ENCODE assay signal across 10 cellular contexts in the genomic region with DNA sequence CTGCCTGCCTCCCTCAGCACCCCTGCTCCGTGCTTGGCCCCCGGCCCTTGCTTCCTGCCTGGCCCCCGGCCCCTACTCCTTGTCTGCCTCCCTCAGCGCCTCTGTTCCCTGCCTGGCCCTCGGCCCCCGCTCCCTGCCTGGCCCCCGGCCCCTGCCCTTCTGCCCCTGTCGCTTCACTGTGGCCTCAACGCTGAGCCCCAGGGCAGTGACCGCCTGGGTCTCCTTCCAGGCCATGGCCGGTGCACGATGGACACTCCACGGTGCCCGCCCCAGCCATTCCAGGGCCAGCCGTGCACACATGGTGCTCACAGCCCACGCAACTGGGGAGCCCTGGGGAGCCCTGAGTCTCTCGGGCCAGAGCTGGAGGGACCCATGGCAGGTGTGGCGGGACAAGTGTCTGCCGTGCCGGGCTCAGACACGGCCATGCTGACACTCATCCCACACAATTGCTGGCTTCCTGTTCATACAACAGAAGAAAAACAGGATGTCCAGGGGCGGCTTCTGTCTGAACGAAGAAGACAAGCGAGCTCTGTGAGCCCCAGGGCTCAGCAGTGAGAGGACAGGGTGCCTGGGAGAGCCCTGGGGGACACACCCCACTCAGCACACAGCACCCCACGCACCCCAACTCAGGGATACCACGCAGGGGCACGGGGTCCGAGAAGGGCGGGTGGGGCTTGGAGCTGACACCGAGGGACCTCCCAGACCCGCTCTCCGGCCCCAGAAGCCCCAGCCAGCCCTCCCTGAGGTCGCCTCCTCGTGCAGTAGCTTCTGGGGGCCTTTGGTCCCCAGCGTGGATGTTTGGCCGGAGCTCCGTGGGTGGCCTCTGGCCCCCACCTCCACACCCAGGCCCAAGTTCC. TPM values are rescaled to one million over a fixed set of nuclear protein-coding genes. Genes with fewer than 3 reads are reported as not detected.
DNase-seq lines count a peak whose midpoint lies in the region; ATAC-seq and TF ChIP-seq lines count a peak whose summit lies in the region.
"Had no signal": no experiment of that assay in that cellular context is flagged by ENCODE, and none has a peak within 500 bp of the region (broad histone marks: within the 10 kb centered on the region; RNA-seq: fewer than 3 reads in every experiment).

No MANE protein-coding gene starts in this region.

- TF ChIP-seq POLR2A in testis (IDR thresholded peaks at IDR 0.05), result no peak

- H3K4me3 Mint-ChIP-seq in activated CD8-positive, alpha-beta memory T cell treated with anti-CD3 and anti-CD28 coated beads, Interleukin-2, amount 10 ng/mL, durations not matched to agents 7 days and 5 days, result no peak overlapping the region
- H3K4me3 Mint-ChIP-seq in activated naive CD4-positive, alpha-beta T cell treated with anti-CD3 and anti-CD28 coated beads, Interleukin-2, amount 50 U/mL, for 24 hours, result peak overlapping the region; percentile 49
- H3K4me3 Mint-ChIP-seq: nephron had no signal

- peak overlapping the region; percentile 28 for H3K27ac Mint-ChIP-seq in activated CD8-positive, alpha-beta memory T cell treated with anti-CD3 and anti-CD28 coated beads, Interleukin-2, amount 10 ng/mL, durations not matched to agents 7 days and 5 days
- peak overlapping the region; percentile 89 for H3K27ac Mint-ChIP-seq in activated naive CD4-positive, alpha-beta T cell treated with anti-CD3 and anti-CD28 coated beads, Interleukin-2, amount 50 U/mL, for 24 hours
- H3K27ac Mint-ChIP-seq: nephron had no signal

- H3K27ac ChIP-seq in lower lobe of right lung, result peak overlapping the region; percentile 81
- H3K27ac ChIP-seq in testis, result peak overlapping the region; percentile 28 to 50
- no peak overlapping the region for H3K27ac ChIP-seq in SJCRH30
- H3K27ac ChIP-seq: A549 had no signal

- H3K36me3 ChIP-seq in lower lobe of right lung, result no peaks in the 10 kb centered on the region
- no peaks in the 10 kb centered on the region for H3K36me3 ChIP-seq in testis (ENCODE audit: low read depth, missing control alignments)
- H3K36me3 ChIP-seq in SJCRH30, result no peaks in the 10 kb centered on the region

- H3K36me3 Mint-ChIP-seq in activated CD8-positive, alpha-beta memory T cell treated with anti-CD3 and anti-CD28 coated beads, Interleukin-2, amount 10 ng/mL, durations not matched to agents 7 days and 5 days, result no peaks in the 10 kb centered on the region
- H3K36me3 Mint-ChIP-seq in activated naive CD4-positive, alpha-beta T cell treated with anti-CD3 and anti-CD28 coated beads, Interleukin-2, amount 50 U/mL, for 24 hours, result no peaks in the 10 kb centered on the region

- intact Hi-C loops in lower lobe of right lung (cut with DNase I), result no loop called here
- intact Hi-C loops in testis (cut with DNase I; ENCODE audit: low total_unique reads), result no loop called here

- no peaks in the 10 kb centered on the region for H3K9me3 Mint-ChIP-seq in activated CD8-positive, alpha-beta memory T cell treated with anti-CD3 and anti-CD28 coated beads, Interleukin-2, amount 10 ng/mL, durations not matched to agents 7 days and 5 days (ENCODE audit: low read depth)
- H3K9me3 Mint-ChIP-seq in activated naive CD4-positive, alpha-beta T cell treated with anti-CD3 and anti-CD28 coated beads, Interleukin-2, amount 50 U/mL, for 24 hours, result no peaks in the 10 kb centered on the region
- H3K9me3 Mint-ChIP-seq: nephron had no signal

- TF ChIP-seq CTCF in lower lobe of right lung (IDR thresholded peaks at IDR 0.05), result no peak
- TF ChIP-seq CTCF in testis (IDR thresholded peaks at IDR 0.05), result no peak

- peaks cover 32% of the 10 kb centered on the region for H3K4me1 ChIP-seq in lower lobe of right lung
- peaks cover 22% of the 10 kb centered on the region for H3K4me1 ChIP-seq in testis
- H3K4me1 ChIP-seq in SJCRH30, result peaks cover 19% of the 10 kb centered on the region
- H3K4me1 ChIP-seq: A549 had no signal

- peaks cover 9% of the 10 kb centered on the region for H3K4me1 Mint-ChIP-seq in activated CD8-positive, alpha-beta memory T cell treated with anti-CD3 and anti-CD28 coated beads, Interleukin-2, amount 10 ng/mL, durations not matched to agents 7 days and 5 days
- peaks cover 10% of the 10 kb centered on the region for H3K4me1 Mint-ChIP-seq in activated naive CD4-positive, alpha-beta T cell treated with anti-CD3 and anti-CD28 coated beads, Interleukin-2, amount 50 U/mL, for 24 hours

- DNase-seq in activated CD8-positive, alpha-beta memory T cell treated with anti-CD3 and anti-CD28 coated beads, Interleukin-2, amount 10 ng/mL, durations not matched to agents 7 days and 5 days, result peak; percentile 51
- no peak for DNase-seq in activated CD8-positive, alpha-beta memory T cell treated with anti-CD3 and anti-CD28 coated beads, Interleukin-2, amount 50 U/mL, for 48 hours
- DNase-seq in lower lobe of right lung (no peak), testis (no peak), SHP77 treated with DMSO at 0.1 percent for 48 hours (lab: John Stamatoyannopoulos, UW) (no peak), DMS53 (lab: John Stamatoyannopoulos, UW) (no peak), SJCRH30 (no peak)

- no peak overlapping the region for H3K4me3 ChIP-seq in lower lobe of right lung
- no peak overlapping the region for H3K4me3 ChIP-seq in testis
- H3K4me3 ChIP-seq in SJCRH30, result no peak overlapping the region
- H3K4me3 ChIP-seq: A549 had no signal

- CTCF ChIA-PET in activated CD8-positive, alpha-beta memory T cell treated with anti-CD3 and anti-CD28 coated beads, Interleukin-2, amount 10 ng/mL, durations not matched to agents 7 days and 5 days (lab: Charles Lee), result interaction anchor here (0.8 kb wide), 1 partner anchor 36 kb away, joined by 3 read pairs; a partner anchor contains a TSS

- H3K27me3 ChIP-seq in lower lobe of right lung (ENCODE audit: low read depth), result no peaks in the 10 kb centered on the region
- H3K27me3 ChIP-seq in testis, result no peaks in the 10 kb centered on the region
- H3K27me3 ChIP-seq in SJCRH30, result peaks cover 25% of the 10 kb centered on the region; the same call in 1 of the 2 replicates

- H3K27me3 Mint-ChIP-seq in activated CD8-positive, alpha-beta memory T cell treated with anti-CD3 and anti-CD28 coated beads, Interleukin-2, amount 10 ng/mL, durations not matched to agents 7 days and 5 days, result no peaks in the 10 kb centered on the region
- no peaks in the 10 kb centered on the region for H3K27me3 Mint-ChIP-seq in activated naive CD4-positive, alpha-beta T cell treated with anti-CD3 and anti-CD28 coated beads, Interleukin-2, amount 50 U/mL, for 24 hours

- WGBS in testis, 2 donors, result 60 to 74% methylated on average over 26 to 32 of the region's 37 CpGs

- peak; percentile 60 for ATAC-seq in activated CD8-positive, alpha-beta memory T cell treated with anti-CD3 and anti-CD28 coated beads, Interleukin-2, amount 10 ng/mL, durations not matched to agents 7 days and 5 days
- no peak for ATAC-seq in lower lobe of right lung
- ATAC-seq: A549 had no signal

- H3K9me3 ChIP-seq in lower lobe of right lung, result no peaks in the 10 kb centered on the region
- no peaks in the 10 kb centered on the region for H3K9me3 ChIP-seq in testis
- no peaks in the 10 kb centered on the region for H3K9me3 ChIP-seq in SJCRH30 (replicated peaks)
- H3K9me3 ChIP-seq: A549 had no signal

RNA-seq across cellular contexts. Expression of a gene that starts 35.7 kb away (rescaled TPM):
- total RNA-seq in activated CD8-positive, alpha-beta memory T cell treated with anti-CD3 and anti-CD28 coated beads, Interleukin-2, amount 10 ng/mL, durations not matched to agents 7 days and 5 days, result 10 to 100 TPM in 1 of 2 experiments, 1 to 10 TPM in 1; 9.2 to 19.8 TPM
- 25.2 TPM for total RNA-seq in lower lobe of right lung
- 10 to 100 TPM; 15.5 to 24.5 TPM for total RNA-seq in testis
- polyA plus RNA-seq in testis (ENCODE audit: insufficient read depth, low read depth, low replicate concordance), result 8.9 TPM
- total RNA-seq in SJCRH30 (2014; rRNA removed; shearing (Covaris generic)), result 1.8 and 1.9 TPM in 2 replicates

RNA-seq across cellular contexts. Expression of a gene that starts 35.9 kb away (rescaled TPM):
- total RNA-seq in activated CD8-positive, alpha-beta memory T cell treated with anti-CD3 and anti-CD28 coated beads, Interleukin-2, amount 10 ng/mL, durations not matched to agents 7 days and 5 days, result under 1 TPM; 0.30 to 0.53 TPM
- 6.9 TPM for total RNA-seq in lower lobe of right lung
- 1 to 10 TPM; 4.6 to 8.0 TPM for total RNA-seq in testis
- 2.5 TPM for polyA plus RNA-seq in testis (ENCODE audit: insufficient read depth, low read depth, low replicate concordance)
- total RNA-seq in SJCRH30 (2014; rRNA removed; shearing (Covaris generic)), result not detected in 2 replicates

RNA-seq across cellular contexts. Expression of a gene that starts 53.9 kb away (rescaled TPM):
- total RNA-seq in activated CD8-positive, alpha-beta memory T cell treated with anti-CD3 and anti-CD28 coated beads, Interleukin-2, amount 10 ng/mL, durations not matched to agents 7 days and 5 days, result not detected
- total RNA-seq in lower lobe of right lung, result 0.15 TPM
- total RNA-seq in testis, result 1 to 10 TPM; 2.0 to 2.2 TPM
- 0.37 TPM for polyA plus RNA-seq in testis (ENCODE audit: insufficient read depth, low read depth, low replicate concordance)
- total RNA-seq in SJCRH30 (2014; rRNA removed; shearing (Covaris generic)), result not detected in 2 replicates
